ENCODE assay signal across 1 cellular context in genomic region chr6:27900197-27900596, GRCh38.
A peak's percentile ranks its signal among the peaks of the same experiment; 100 is the strongest.
TF ChIP-seq lines count a peak whose summit lies in the region.

No MANE protein-coding gene starts in this region.

TF ChIP-seq in K562, 482 proteins besides CTCF, POLR2A, EP300 and RAD21 (continued from another document):
- TF ChIP-seq, protein P1, sequence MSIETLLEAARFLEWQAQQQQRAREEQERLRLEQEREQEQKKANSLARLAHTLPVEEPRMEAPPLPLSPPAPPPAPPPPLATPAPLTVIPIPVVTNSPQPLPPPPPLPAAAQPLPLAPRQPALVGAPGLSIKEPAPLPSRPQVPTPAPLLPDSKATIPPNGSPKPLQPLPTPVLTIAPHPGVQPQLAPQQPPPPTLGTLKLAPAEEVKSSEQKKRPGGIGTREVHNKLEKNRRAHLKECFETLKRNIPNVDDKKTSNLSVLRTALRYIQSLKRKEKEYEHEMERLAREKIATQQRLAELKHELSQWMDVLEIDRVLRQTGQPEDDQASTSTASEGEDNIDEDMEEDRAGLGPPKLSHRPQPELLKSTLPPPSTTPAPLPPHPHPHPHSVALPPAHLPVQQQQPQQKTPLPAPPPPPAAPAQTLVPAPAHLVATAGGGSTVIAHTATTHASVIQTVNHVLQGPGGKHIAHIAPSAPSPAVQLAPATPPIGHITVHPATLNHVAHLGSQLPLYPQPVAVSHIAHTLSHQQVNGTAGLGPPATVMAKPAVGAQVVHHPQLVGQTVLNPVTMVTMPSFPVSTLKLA (conservative IDR thresholded peaks at IDR 0.05) = 0 out of 4 replicates have a peak, but pooled peaks of 1 of the 2 experiments have one; percentile 15
TF ChIP-seq in K562: peak in this region for 4; not testable (repeated sequence) for 478.
